In the genomic region with DNA sequence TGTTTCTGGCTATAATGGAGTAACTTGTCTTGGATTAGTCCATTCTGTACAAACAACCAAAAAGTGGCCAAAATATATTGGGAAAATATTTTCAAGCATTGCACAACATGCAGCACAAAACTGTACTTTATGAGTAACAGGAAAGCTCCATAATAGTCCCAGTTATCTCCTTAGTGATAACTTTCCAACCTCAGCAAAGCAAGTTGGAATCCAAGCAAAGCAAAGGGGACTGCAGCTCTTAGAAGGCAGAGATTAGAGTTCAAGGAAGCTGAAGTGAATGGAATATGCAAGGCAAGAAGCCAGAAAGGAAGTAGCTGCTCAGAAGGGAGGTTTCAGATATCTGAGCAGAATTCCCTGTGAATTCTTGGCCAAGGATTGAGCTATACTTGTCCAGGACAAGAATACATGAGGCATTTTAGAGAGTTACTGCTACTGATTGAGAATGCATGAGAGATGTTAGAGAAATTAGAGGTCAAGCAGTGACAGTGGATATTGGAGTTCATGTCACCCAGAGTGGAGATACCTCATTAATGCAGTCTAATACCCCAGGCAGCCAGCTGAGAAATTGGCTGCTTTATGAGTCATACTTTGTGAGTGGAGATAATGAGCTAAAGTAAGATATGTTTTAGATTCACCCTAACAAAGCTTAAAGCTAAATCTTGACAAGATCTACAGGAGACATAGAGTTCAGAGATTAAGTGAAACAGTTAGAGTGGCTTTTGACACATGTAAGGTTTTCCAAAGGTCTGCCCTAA, we compare ENCODE assay signal across 15 cellular contexts.
DNase-seq lines count a peak whose midpoint lies in the region; ATAC-seq, FAIRE-seq and TF ChIP-seq lines count a peak whose summit lies in the region.
"Had no signal": no experiment of that assay in that cellular context is flagged by ENCODE, and none has a peak within 500 bp of the region (broad histone marks: within the 10 kb centered on the region; RNA-seq: fewer than 3 reads in every experiment).

No MANE protein-coding gene starts in this region.

- no peak for FAIRE-seq in A549 (lab: Jason Lieb, UNC)

- DNase-seq in A549 (ENCODE audit: low read depth in 1 of 2, low spot score in 1 of 2) (no peak), H4 (ENCODE audit: low spot score) (peak; percentile 4), choroid plexus epithelial cell (ENCODE audit: low read depth) (peak; percentile 51), kidney tubule cell (ENCODE audit: low spot score) (peak; percentile 17), NCI-H146 treated with DMSO at 0.1 percent for 48 hours (lab: John Stamatoyannopoulos, UW; ENCODE audit: unreplicated experiment) (no peak), CD1c-positive myeloid dendritic cell (ENCODE audit: extremely low spot score) (no peak), T-cell (no peak), T-helper 17 cell (no peak)
- DNase-seq: activated gamma-delta T cell treated with Interleukin-2 at 50 U/mL for 16 hours; central memory CD4-positive, alpha-beta T cell; NCI-H1436 treated with DMSO at 0.1 percent for 48 hours had no signal

- H3K27ac ChIP-seq in A549, result no peak overlapping the region

- no peaks in the 10 kb centered on the region for H3K4me1 ChIP-seq in A549
- H3K4me1 ChIP-seq: HAP-1 had no signal

- H3K4me2 ChIP-seq in A549, result no peak overlapping the region

- H3K36me3 Mint-ChIP-seq in T-cell, result peaks cover 9% of the 10 kb centered on the region
- peaks cover 2% of the 10 kb centered on the region for H3K36me3 Mint-ChIP-seq in T-helper 17 cell (ENCODE audit: low read depth)
- H3K36me3 Mint-ChIP-seq: WTC11 had no signal

- CTCF ChIA-PET in A549 (lab: Yijun Ruan, JAX), result no interaction called here
- CTCF ChIA-PET in T-cell (lab: Charles Lee), result no interaction called here

- H3K27ac Mint-ChIP-seq in T-cell, result no peak overlapping the region
- H3K27ac Mint-ChIP-seq in T-helper 17 cell, result no peak overlapping the region
- H3K27ac Mint-ChIP-seq: B cell, memory B cell, WTC11 had no signal

- H3K27me3 Mint-ChIP-seq in T-cell (no peaks in the 10 kb centered on the region), T-helper 17 cell (no peaks in the 10 kb centered on the region)
- H3K27me3 Mint-ChIP-seq: B cell, memory B cell had no signal

- peaks cover 12 to 23% (median 21%) of the 10 kb centered on the region in 3 donors for H3K9me3 Mint-ChIP-seq in T-cell

- H3K9me3 ChIP-seq in A549, result peaks cover 8% of the 10 kb centered on the region; the same call in 1 of the 3 replicates
- H3K9me3 ChIP-seq in T-helper 17 cell (ENCODE audit: control insufficient read depth, low read length, poor library complexity, severe bottlenecking), result no peaks in the 10 kb centered on the region
- H3K9me3 ChIP-seq: HAP-1 had no signal

- H3K4me3 ChIP-seq in A549 (no peak overlapping the region), choroid plexus epithelial cell (ENCODE audit: low read depth, low read length) (no peak overlapping the region)
- H3K4me3 ChIP-seq: HAP-1 had no signal

- no peaks in the 10 kb centered on the region for H3K4me1 Mint-ChIP-seq in T-cell
- no peaks in the 10 kb centered on the region for H3K4me1 Mint-ChIP-seq in T-helper 17 cell
- H3K4me1 Mint-ChIP-seq: B cell, memory B cell, WTC11 had no signal

- no peak for ATAC-seq in A549
- ATAC-seq in T-cell (replicated peaks in 1 of 4), result no peak
- no peak for ATAC-seq in T-helper 17 cell
- ATAC-seq: WTC11 had no signal

- TF ChIP-seq RAD21 in A549 (conservative IDR thresholded peaks at IDR 0.05 in 1 of 2, IDR thresholded peaks at IDR 0.05 in 1 of 2), result no peak

- no peak for TF ChIP-seq EP300 in A549 (IDR thresholded peaks at IDR 0.05)

- H3K4me3 Mint-ChIP-seq in T-cell (no peak overlapping the region), T-helper 17 cell (no peak overlapping the region)
- H3K4me3 Mint-ChIP-seq: B cell, memory B cell, WTC11 had no signal

- TF ChIP-seq POLR2A in A549 (IDR thresholded peaks at IDR 0.05; ENCODE audit: low read length), result no peak

- POLR2A ChIA-PET in A549 (lab: Yijun Ruan, JAX) (no interaction called here), T-cell (lab: Charles Lee) (interaction anchor here in 1 of 2 donors (0.6 kb wide), 1 partner anchor 8 kb away, joined by 5 read pairs; no protein-coding TSS in a partner anchor)

- TF ChIP-seq CTCF in A549 (IDR thresholded peaks at IDR 0.05) (no peak), choroid plexus epithelial cell (conservative IDR thresholded peaks at IDR 0.05; ENCODE audit: low read depth, low read length) (no peak)

TF ChIP-seq in A549, 52 proteins besides CTCF, POLR2A, EP300 and RAD21:
- TF ChIP-seq NPAS2 (CRISPR knock-in tag; IDR thresholded peaks at IDR 0.05; ENCODE audit: borderline replicate concordance) (no peak), BHLHE40 (IDR thresholded peaks at IDR 0.05; ENCODE audit: low read depth, low read length) (no peak), FOSL2 (IDR thresholded peaks at IDR 0.05) (no peak), FOSL2 (CRISPR knock-in tag; IDR thresholded peaks at IDR 0.05) (peak; percentile 28)

Comparison
In these comparisons a context has a peak if more than half of its experiments do, and no peak if none do; other contexts are left out.
1. DNase-seq: peak in H4 (single experiment), choroid plexus epithelial cell (single experiment) and kidney tubule cell (single experiment); none in A549 (0 of 2), NCI-H146 treated with DMSO at 0.1 percent for 48 hours (single experiment), CD1c-positive myeloid dendritic cell (single experiment), T-cell (0 of 34) and T-helper 17 cell (0 of 3).